1 cellular context compared by ENCODE assay signal in the genomic region with DNA sequence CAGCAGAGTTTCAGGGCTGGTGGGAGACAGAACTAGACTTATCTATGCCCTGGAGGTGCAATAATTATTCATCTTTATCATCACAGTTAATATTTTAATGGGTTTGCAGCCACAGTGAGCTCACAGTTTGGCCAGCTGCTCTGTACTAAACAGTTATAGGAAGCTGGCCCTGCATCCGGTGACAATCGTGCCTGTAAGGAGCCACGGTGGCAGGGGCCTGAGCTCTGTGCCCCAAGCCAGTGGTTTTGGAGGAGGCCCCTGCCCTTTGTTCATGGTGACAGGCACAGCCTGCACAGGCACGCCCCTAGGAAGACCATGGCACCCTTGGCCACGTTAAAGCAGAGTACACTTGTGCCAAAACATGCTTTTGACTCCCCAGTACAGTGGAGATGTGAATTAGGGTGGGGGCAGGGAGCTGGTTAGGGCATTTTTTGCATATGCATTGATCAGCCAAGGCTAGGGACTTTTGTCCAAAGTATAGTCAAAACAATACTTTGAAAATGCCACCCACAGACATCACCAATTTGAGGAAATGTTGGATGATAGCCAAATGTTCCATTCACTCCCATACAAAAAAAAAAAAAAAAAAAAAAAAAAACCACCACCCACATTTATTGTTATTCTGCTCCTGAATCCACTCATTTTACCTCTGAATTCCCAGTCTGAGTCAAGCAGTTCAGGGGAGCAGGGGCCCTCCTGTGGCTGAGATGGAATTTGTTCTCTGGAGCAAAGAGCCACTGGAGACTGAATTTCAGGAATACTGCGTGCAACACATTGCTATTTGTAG.
TF ChIP-seq lines count a peak whose summit lies in the region.

No MANE protein-coding gene starts in this region.

TF ChIP-seq in SK-N-SH, 30 proteins besides CTCF, POLR2A, EP300 and RAD21 (continued from another document):
- no peak for TF ChIP-seq ELF1 (IDR thresholded peaks at IDR 0.05)
- no peak for TF ChIP-seq POLR2AphosphoS5 (IDR thresholded peaks at IDR 0.05; ENCODE audit: low read depth, low read length)
- peak; percentile 71; the same call in 1 of the 2 replicates for TF ChIP-seq RCOR1 (IDR thresholded peaks at IDR 0.05; ENCODE audit: low read length)
- TF ChIP-seq, protein P1, sequence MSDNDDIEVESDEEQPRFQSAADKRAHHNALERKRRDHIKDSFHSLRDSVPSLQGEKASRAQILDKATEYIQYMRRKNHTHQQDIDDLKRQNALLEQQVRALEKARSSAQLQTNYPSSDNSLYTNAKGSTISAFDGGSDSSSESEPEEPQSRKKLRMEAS (IDR thresholded peaks at IDR 0.05; ENCODE audit: low read depth) = no peak
- TF ChIP-seq CHD2 (IDR thresholded peaks at IDR 0.05; ENCODE audit: low read length, partially characterized antibody) = peak; percentile 67
- no peak for TF ChIP-seq SIN3A (IDR thresholded peaks at IDR 0.05; ENCODE audit: borderline replicate concordance, low read depth, low read length)
- no peak; the same call in 1 of the 2 replicates for TF ChIP-seq NRF1 (IDR thresholded peaks at IDR 0.05; ENCODE audit: low read depth, low read length)
- TF ChIP-seq, protein P2, sequence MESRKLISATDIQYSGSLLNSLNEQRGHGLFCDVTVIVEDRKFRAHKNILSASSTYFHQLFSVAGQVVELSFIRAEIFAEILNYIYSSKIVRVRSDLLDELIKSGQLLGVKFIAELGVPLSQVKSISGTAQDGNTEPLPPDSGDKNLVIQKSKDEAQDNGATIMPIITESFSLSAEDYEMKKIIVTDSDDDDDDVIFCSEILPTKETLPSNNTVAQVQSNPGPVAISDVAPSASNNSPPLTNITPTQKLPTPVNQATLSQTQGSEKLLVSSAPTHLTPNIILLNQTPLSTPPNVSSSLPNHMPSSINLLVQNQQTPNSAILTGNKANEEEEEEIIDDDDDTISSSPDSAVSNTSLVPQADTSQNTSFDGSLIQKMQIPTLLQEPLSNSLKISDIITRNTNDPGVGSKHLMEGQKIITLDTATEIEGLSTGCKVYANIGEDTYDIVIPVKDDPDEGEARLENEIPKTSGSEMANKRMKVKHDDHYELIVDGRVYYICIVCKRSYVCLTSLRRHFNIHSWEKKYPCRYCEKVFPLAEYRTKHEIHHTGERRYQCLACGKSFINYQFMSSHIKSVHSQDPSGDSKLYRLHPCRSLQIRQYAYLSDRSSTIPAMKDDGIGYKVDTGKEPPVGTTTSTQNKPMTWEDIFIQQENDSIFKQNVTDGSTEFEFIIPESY (IDR thresholded peaks at IDR 0.05; ENCODE audit: borderline replicate concordance, low read depth) = no peak
- TF ChIP-seq GABPA (IDR thresholded peaks at IDR 0.05; ENCODE audit: low read depth) = no peak
- TF ChIP-seq NFIC (IDR thresholded peaks at IDR 0.05; ENCODE audit: borderline replicate concordance) = no peak
- TF ChIP-seq, protein P3, sequence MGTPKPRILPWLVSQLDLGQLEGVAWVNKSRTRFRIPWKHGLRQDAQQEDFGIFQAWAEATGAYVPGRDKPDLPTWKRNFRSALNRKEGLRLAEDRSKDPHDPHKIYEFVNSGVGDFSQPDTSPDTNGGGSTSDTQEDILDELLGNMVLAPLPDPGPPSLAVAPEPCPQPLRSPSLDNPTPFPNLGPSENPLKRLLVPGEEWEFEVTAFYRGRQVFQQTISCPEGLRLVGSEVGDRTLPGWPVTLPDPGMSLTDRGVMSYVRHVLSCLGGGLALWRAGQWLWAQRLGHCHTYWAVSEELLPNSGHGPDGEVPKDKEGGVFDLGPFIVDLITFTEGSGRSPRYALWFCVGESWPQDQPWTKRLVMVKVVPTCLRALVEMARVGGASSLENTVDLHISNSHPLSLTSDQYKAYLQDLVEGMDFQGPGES (IDR thresholded peaks at IDR 0.05; ENCODE audit: low read depth, low read length) = no peak
- TF ChIP-seq GATA2 (CRISPR knock-in tag; IDR thresholded peaks at IDR 0.05) = peak; percentile 83
- TF ChIP-seq EZH2phosphoT487 (IDR thresholded peaks at IDR 0.05; ENCODE audit: borderline replicate concordance, low read depth) = no peak
- TF ChIP-seq, protein P4, sequence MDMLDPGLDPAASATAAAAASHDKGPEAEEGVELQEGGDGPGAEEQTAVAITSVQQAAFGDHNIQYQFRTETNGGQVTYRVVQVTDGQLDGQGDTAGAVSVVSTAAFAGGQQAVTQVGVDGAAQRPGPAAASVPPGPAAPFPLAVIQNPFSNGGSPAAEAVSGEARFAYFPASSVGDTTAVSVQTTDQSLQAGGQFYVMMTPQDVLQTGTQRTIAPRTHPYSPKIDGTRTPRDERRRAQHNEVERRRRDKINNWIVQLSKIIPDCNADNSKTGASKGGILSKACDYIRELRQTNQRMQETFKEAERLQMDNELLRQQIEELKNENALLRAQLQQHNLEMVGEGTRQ (IDR thresholded peaks at IDR 0.05; ENCODE audit: borderline replicate concordance, low read depth, low read length) = no peak
- no peak for TF ChIP-seq TEAD4 (IDR thresholded peaks at IDR 0.05; ENCODE audit: borderline replicate concordance, insufficient read depth)
- 0 out of 2 replicates have a peak, but pooled peaks have one; percentile 53 for TF ChIP-seq FOXJ3 (CRISPR knock-in tag; IDR thresholded peaks at IDR 0.05)
- peak; percentile 88 for TF ChIP-seq SMC3 (IDR thresholded peaks at IDR 0.05; ENCODE audit: low read depth, low read length)
- no peak for TF ChIP-seq FOXM1 (IDR thresholded peaks at IDR 0.05; ENCODE audit: low read depth)
